9 cellular contexts compared by ENCODE assay signal in genomic region chr4:52006887-52007286, GRCh38. TPM values are rescaled to one million over a fixed set of nuclear protein-coding genes. Genes with fewer than 3 reads are reported as not detected.
"Had no signal": no experiment of that assay in that cellular context is flagged by ENCODE, and none has a peak within 500 bp of the region (broad histone marks: within the 10 kb centered on the region; RNA-seq: fewer than 3 reads in every experiment).

No MANE protein-coding gene starts in this region.

- ATAC-seq: HCT116, HepG2 had no signal

- DNase-seq: GM23248, GOT3, H7, HFFc6, KBM-7 had no signal

RNA-seq across cellular contexts. Expression of gene LRRC66, which starts 13.3 kb away (rescaled TPM):
- total RNA-seq: HepG2, HT1080 had no signal

RNA-seq across cellular contexts. Expression of gene SPATA18, which starts 44.2 kb away (rescaled TPM):
- total RNA-seq: H4 had no signal
